ENCODE assay signal across 15 cellular contexts in genomic region chr19:18741566-18742121, GRCh38. TPM values are rescaled to one million over a fixed set of nuclear protein-coding genes. Genes with fewer than 3 reads are reported as not detected.
A peak's percentile ranks its signal among the peaks of the same experiment; 100 is the strongest.
DNase-seq lines count a peak whose midpoint lies in the region; FAIRE-seq and TF ChIP-seq lines count a peak whose summit lies in the region.
"Had no signal": no experiment of that assay in that cellular context is flagged by ENCODE, and none has a peak within 500 bp of the region (broad histone marks: within the 10 kb centered on the region; RNA-seq: fewer than 3 reads in every experiment).

No MANE protein-coding gene starts in this region.

- TF ChIP-seq POLR2A in H54 (IDR thresholded peaks at IDR 0.05; ENCODE audit: low read depth, low read length): no peak

- intact Hi-C loops in Caco-2 (cut with micrococcal nuclease; ENCODE audit: unreplicated experiment): no loop called here

- H3K27me3 Mint-ChIP-seq in Caco-2 (ENCODE audit: insufficient read depth, unreplicated experiment): no peaks in the 10 kb centered on the region
- H3K27me3 Mint-ChIP-seq: activated CD4-positive, alpha-beta memory T cell treated with anti-CD3 and anti-CD28 coated beads, Interleukin-2, amount 10 ng/mL, durations not matched to agents 7 days and 5 days; activated naive CD8-positive, alpha-beta T cell treated with anti-CD3 and anti-CD28 coated beads for 36 hours; B cell had no signal

- H3K27ac ChIP-seq in duodenal mucosa (ENCODE audit: low read depth, low read length): peak overlapping the region; percentile 13
- H3K27ac ChIP-seq: coronary artery, vagina had no signal

- BruUV-seq in Caco-2 (replicated peaks; lab: Mats Ljungman, UMichigan): no TSS peak

- CTCF ChIA-PET in Caco-2 (lab: Charles Lee): no interaction called here

- H3K4me1 Mint-ChIP-seq in Caco-2 (ENCODE audit: low read depth, unreplicated experiment): peaks cover 23% of the 10 kb centered on the region
- H3K4me1 Mint-ChIP-seq: activated CD4-positive, alpha-beta memory T cell treated with anti-CD3 and anti-CD28 coated beads, Interleukin-2, amount 10 ng/mL, durations not matched to agents 7 days and 5 days; activated naive CD8-positive, alpha-beta T cell treated with anti-CD3 and anti-CD28 coated beads for 36 hours; B cell had no signal

- H3K27ac Mint-ChIP-seq in Caco-2 (ENCODE audit: unreplicated experiment): peak overlapping the region; percentile 94
- H3K27ac Mint-ChIP-seq: activated CD4-positive, alpha-beta memory T cell treated with anti-CD3 and anti-CD28 coated beads, Interleukin-2, amount 10 ng/mL, durations not matched to agents 7 days and 5 days; activated naive CD8-positive, alpha-beta T cell treated with anti-CD3 and anti-CD28 coated beads for 36 hours; B cell had no signal

- H3K4me3 Mint-ChIP-seq in Caco-2 (ENCODE audit: unreplicated experiment): peak overlapping the region; percentile 59
- H3K4me3 Mint-ChIP-seq: activated CD4-positive, alpha-beta memory T cell treated with anti-CD3 and anti-CD28 coated beads, Interleukin-2, amount 10 ng/mL, durations not matched to agents 7 days and 5 days; activated naive CD8-positive, alpha-beta T cell treated with anti-CD3 and anti-CD28 coated beads for 36 hours; B cell had no signal

- no peak for FAIRE-seq in H54 (lab: Jason Lieb, UNC)

- H3K9me3 Mint-ChIP-seq in Caco-2 (ENCODE audit: unreplicated experiment): no peaks in the 10 kb centered on the region
- H3K9me3 Mint-ChIP-seq: activated CD4-positive, alpha-beta memory T cell treated with anti-CD3 and anti-CD28 coated beads, Interleukin-2, amount 10 ng/mL, durations not matched to agents 7 days and 5 days; activated naive CD8-positive, alpha-beta T cell treated with anti-CD3 and anti-CD28 coated beads for 36 hours had no signal

- no peak overlapping the region for H3K4me3 ChIP-seq in Caco-2 (ENCODE audit: low read depth, low read length)
- peak overlapping the region in 1 of 2 donors; percentile 32 for H3K4me3 ChIP-seq in duodenal mucosa (ENCODE audit: low read depth in 1 of 2, low read length in 2 of 2)
- peak overlapping the region; percentile 5 for H3K4me3 ChIP-seq in mucosa of stomach (ENCODE audit: low read length)
- H3K4me3 ChIP-seq: coronary artery, vagina had no signal

- DNase-seq in Caco-2 (no peak), NCI-H2029 treated with DMSO at 0.1 percent for 48 hours (lab: John Stamatoyannopoulos, UW) (peak; percentile 96), GM03348 (ENCODE audit: low spot score) (no peak), NOMO-1 treated with DMSO at 0.1 percent for 48 hours (lab: John Stamatoyannopoulos, UW; ENCODE audit: unreplicated experiment) (no peak), H54 (ENCODE audit: insufficient read length, low spot score) (no peak)
- no peak for DNase-seq in stimulated activated CD4-positive, alpha-beta T cell treated with anti-CD3 and anti-CD28 coated beads, Interleukin-2, amount 100 ng/mL, for 24 hours
- DNase-seq: activated CD4-positive, alpha-beta memory T cell treated with anti-CD3 and anti-CD28 coated beads, Interleukin-2, amount 10 ng/mL, durations not matched to agents 7 days and 5 days; activated naive CD8-positive, alpha-beta T cell treated with anti-CD3 and anti-CD28 coated beads for 36 hours; mesendoderm; NCI-H446 had no signal

- no peaks in the 10 kb centered on the region for H3K9me3 ChIP-seq in Caco-2
- H3K9me3 ChIP-seq in duodenal mucosa (ENCODE audit: control insufficient read depth in 1 of 2, low read length in 2 of 2): no peaks in the 10 kb centered on the region
- H3K9me3 ChIP-seq in mucosa of stomach (ENCODE audit: control insufficient read depth, low read length): no peaks in the 10 kb centered on the region
- H3K9me3 ChIP-seq: vagina had no signal

- TF ChIP-seq CTCF in Caco-2 (IDR thresholded peaks at IDR 0.05; ENCODE audit: insufficient read depth in 1 of 2, low read depth in 1 of 2, low read length in 1 of 2, severe bottlenecking in 1 of 2, unreplicated experiment in 1 of 2): no peak

- H3K4me1 ChIP-seq in Caco-2 (peaks cover 72% of the 10 kb centered on the region), duodenal mucosa (ENCODE audit: control insufficient read depth in 1 of 2, insufficient read depth in 2 of 2, low read length in 2 of 2) (peaks cover 43 to 45% of the 10 kb centered on the region in 2 donors), mucosa of stomach (ENCODE audit: control insufficient read depth, insufficient read depth, low read length) (peaks cover 71% of the 10 kb centered on the region)

- POLR2A ChIA-PET in Caco-2 (lab: Charles Lee): no interaction called here

- H3K9ac ChIP-seq in duodenal mucosa (ENCODE audit: low read depth in 1 of 2, low read length in 2 of 2): peak overlapping the region; percentile 24 to 43
- peak overlapping the region; percentile 45 for H3K9ac ChIP-seq in mucosa of stomach (ENCODE audit: low read length)

- peaks cover 12% of the 10 kb centered on the region for H3K36me3 Mint-ChIP-seq in Caco-2 (ENCODE audit: insufficient read depth, unreplicated experiment)
- H3K36me3 Mint-ChIP-seq: activated naive CD8-positive, alpha-beta T cell treated with anti-CD3 and anti-CD28 coated beads for 36 hours had no signal

- H3K27me3 ChIP-seq in Caco-2 (replicated peaks; ENCODE audit: control insufficient read depth, insufficient read depth, low read length): no peaks in the 10 kb centered on the region
- no peaks in the 10 kb centered on the region for H3K27me3 ChIP-seq in duodenal mucosa (ENCODE audit: control insufficient read depth in 1 of 2, insufficient read depth in 2 of 2, low read length in 2 of 2)
- no peaks in the 10 kb centered on the region for H3K27me3 ChIP-seq in mucosa of stomach (ENCODE audit: control insufficient read depth, insufficient read depth, low read length)
- H3K27me3 ChIP-seq: vagina had no signal

- H3K36me3 ChIP-seq in Caco-2 (ENCODE audit: control insufficient read depth, insufficient read depth, low read length) (no peaks in the 10 kb centered on the region), duodenal mucosa (ENCODE audit: control insufficient read depth in 1 of 2, insufficient read depth in 2 of 2, low read length in 2 of 2) (no peaks in the 10 kb centered on the region), mucosa of stomach (ENCODE audit: control insufficient read depth, insufficient read depth, low read length) (no peaks in the 10 kb centered on the region)
- H3K36me3 ChIP-seq: vagina had no signal

RNA-seq across cellular contexts. Expression of gene COMP, which starts 49.5 kb away (rescaled TPM):
- total RNA-seq in Caco-2 (2022): 0.14 and 0.16 TPM in 2 replicates
- total RNA-seq: activated CD4-positive, alpha-beta memory T cell treated with anti-CD3 and anti-CD28 coated beads, Interleukin-2, amount 10 ng/mL, durations not matched to agents 7 days and 5 days; activated naive CD8-positive, alpha-beta T cell treated with anti-CD3 and anti-CD28 coated beads for 36 hours; B cell had no signal

RNA-seq across cellular contexts. Expression of gene CRTC1, which starts 58.2 kb away (rescaled TPM):
- total RNA-seq in Caco-2 (2022): 12.0 and 13.8 TPM in 2 replicates
